22 cellular contexts compared by ENCODE assay signal in genomic region chr11:78973833-78974232, GRCh38.
"Had no signal": no experiment of that assay in that cellular context is flagged by ENCODE, and none has a peak within 500 bp of the region (broad histone marks: within the 10 kb centered on the region; RNA-seq: fewer than 3 reads in every experiment).

No MANE protein-coding gene starts in this region.

- H3K27me3 ChIP-seq: ovary, sigmoid colon, testis, tibial artery had no signal

- H3K27ac Mint-ChIP-seq: memory B cell; naive B cell; natural killer cell treated with Interleukin-12 subunit alpha and Interleukin-12 subunit beta and Interleukin-15 and Interleukin-18, amount 100 ng/mL, for 72 hours; stimulated activated memory B cell treated with anti-CD40 and anti-IgM and Interleukin-4, amounts not matched to agents 10 μg/mL and 1 μg/mL and 100 μg/mL, for 72 hours; type B pancreatic cell had no signal

- H3K4me3 Mint-ChIP-seq: memory B cell; naive B cell; natural killer cell treated with Interleukin-12 subunit alpha and Interleukin-12 subunit beta and Interleukin-15 and Interleukin-18, amount 100 ng/mL, for 72 hours; stimulated activated memory B cell treated with anti-CD40 and anti-IgM and Interleukin-4, amounts not matched to agents 10 μg/mL and 1 μg/mL and 100 μg/mL, for 72 hours; type B pancreatic cell had no signal

- DNase-seq: cerebellar nuclear complex; cortex of kidney; kidney; mucosa of descending colon; naive B cell; nucleus accumbens; ovary; posterior cingulate gyrus; psoas muscle; right cardiac atrium; sigmoid colon; stimulated activated CD4-positive, alpha-beta T cell treated with anti-CD3 and anti-CD28 coated beads, Interleukin-4, amount 100 ng/mL, for 4 hours; stimulated activated naive CD8-positive, alpha-beta T cell treated with anti-CD3 and anti-CD28 coated beads, Interleukin-15, Interleukin-2, amounts not matched to agents 100 U/mL and 50 U/mL, for 24 hours; substantia nigra; testis; tibial artery had no signal

- H3K4me1 Mint-ChIP-seq: memory B cell; naive B cell; stimulated activated memory B cell treated with anti-CD40 and anti-IgM and Interleukin-4, amounts not matched to agents 10 μg/mL and 1 μg/mL and 100 μg/mL, for 72 hours had no signal

- H3K27me3 Mint-ChIP-seq: stimulated activated memory B cell treated with anti-CD40 and anti-IgM and Interleukin-4, amounts not matched to agents 10 μg/mL and 1 μg/mL and 100 μg/mL, for 72 hours; type B pancreatic cell had no signal

- ATAC-seq: left lobe of liver; mucosa of descending colon; natural killer cell treated with Interleukin-12 subunit alpha and Interleukin-12 subunit beta and Interleukin-15 and Interleukin-18, amount 100 ng/mL, for 72 hours; psoas muscle; right cardiac atrium; stimulated activated memory B cell treated with anti-CD40 and anti-IgM and Interleukin-4, amounts not matched to agents 10 μg/mL and 1 μg/mL and 100 μg/mL, for 72 hours; stimulated activated naive CD8-positive, alpha-beta T cell treated with anti-CD3 and anti-CD28 coated beads, Interleukin-15, Interleukin-2, amounts not matched to agents 100 U/mL and 50 U/mL, for 24 hours had no signal

- H3K36me3 Mint-ChIP-seq: memory B cell; naive B cell; natural killer cell treated with Interleukin-12 subunit alpha and Interleukin-12 subunit beta and Interleukin-15 and Interleukin-18, amount 100 ng/mL, for 72 hours; stimulated activated memory B cell treated with anti-CD40 and anti-IgM and Interleukin-4, amounts not matched to agents 10 μg/mL and 1 μg/mL and 100 μg/mL, for 72 hours had no signal

- H3K4me3 ChIP-seq: lung, mucosa of descending colon, ovary, psoas muscle, sigmoid colon, testis, tibial artery had no signal

- H3K36me3 ChIP-seq: ovary, sigmoid colon, tibial artery had no signal

- H3K9me3 Mint-ChIP-seq: natural killer cell treated with Interleukin-12 subunit alpha and Interleukin-12 subunit beta and Interleukin-15 and Interleukin-18, amount 100 ng/mL, for 72 hours; type B pancreatic cell had no signal
